ENCODE assay signal across 1 cellular context in genomic region chr19:6802336-6803035, GRCh38.
A peak's percentile ranks its signal among the peaks of the same experiment; 100 is the strongest.
TF ChIP-seq lines count a peak whose summit lies in the region.

No MANE protein-coding gene starts in this region.

TF ChIP-seq in GM12878, 131 proteins besides CTCF, POLR2A, EP300 and RAD21 (continued from another document):
- TF ChIP-seq, protein P1, sequence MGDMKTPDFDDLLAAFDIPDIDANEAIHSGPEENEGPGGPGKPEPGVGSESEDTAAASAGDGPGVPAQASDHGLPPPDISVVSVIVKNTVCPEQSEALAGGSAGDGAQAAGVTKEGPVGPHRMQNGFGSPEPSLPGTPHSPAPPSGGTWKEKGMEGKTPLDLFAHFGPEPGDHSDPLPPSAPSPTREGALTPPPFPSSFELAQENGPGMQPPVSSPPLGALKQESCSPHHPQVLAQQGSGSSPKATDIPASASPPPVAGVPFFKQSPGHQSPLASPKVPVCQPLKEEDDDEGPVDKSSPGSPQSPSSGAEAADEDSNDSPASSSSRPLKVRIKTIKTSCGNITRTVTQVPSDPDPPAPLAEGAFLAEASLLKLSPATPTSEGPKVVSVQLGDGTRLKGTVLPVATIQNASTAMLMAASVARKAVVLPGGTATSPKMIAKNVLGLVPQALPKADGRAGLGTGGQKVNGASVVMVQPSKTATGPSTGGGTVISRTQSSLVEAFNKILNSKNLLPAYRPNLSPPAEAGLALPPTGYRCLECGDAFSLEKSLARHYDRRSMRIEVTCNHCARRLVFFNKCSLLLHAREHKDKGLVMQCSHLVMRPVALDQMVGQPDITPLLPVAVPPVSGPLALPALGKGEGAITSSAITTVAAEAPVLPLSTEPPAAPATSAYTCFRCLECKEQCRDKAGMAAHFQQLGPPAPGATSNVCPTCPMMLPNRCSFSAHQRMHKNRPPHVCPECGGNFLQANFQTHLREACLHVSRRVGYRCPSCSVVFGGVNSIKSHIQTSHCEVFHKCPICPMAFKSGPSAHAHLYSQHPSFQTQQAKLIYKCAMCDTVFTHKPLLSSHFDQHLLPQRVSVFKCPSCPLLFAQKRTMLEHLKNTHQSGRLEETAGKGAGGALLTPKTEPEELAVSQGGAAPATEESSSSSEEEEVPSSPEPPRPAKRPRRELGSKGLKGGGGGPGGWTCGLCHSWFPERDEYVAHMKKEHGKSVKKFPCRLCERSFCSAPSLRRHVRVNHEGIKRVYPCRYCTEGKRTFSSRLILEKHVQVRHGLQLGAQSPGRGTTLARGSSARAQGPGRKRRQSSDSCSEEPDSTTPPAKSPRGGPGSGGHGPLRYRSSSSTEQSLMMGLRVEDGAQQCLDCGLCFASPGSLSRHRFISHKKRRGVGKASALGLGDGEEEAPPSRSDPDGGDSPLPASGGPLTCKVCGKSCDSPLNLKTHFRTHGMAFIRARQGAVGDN (IDR thresholded peaks at IDR 0.05), result peak; percentile 25; the same call in 1 of the 2 replicates
- TF ChIP-seq DPF2 (IDR thresholded peaks at IDR 0.05), result 0 out of 2 replicates have a peak, but pooled peaks have one; percentile 7
- TF ChIP-seq SMAD1 (IDR thresholded peaks at IDR 0.05; ENCODE audit: low read depth, partially characterized antibody), result no peak
- no peak for TF ChIP-seq TARDBP (IDR thresholded peaks at IDR 0.05; ENCODE audit: borderline replicate concordance)
- 0 out of 2 replicates have a peak, but pooled peaks have one; percentile 18 for TF ChIP-seq CBFB (IDR thresholded peaks at IDR 0.05; ENCODE audit: low read depth)
- TF ChIP-seq NR2C2 (IDR thresholded peaks at IDR 0.05; ENCODE audit: borderline replicate concordance, control insufficient read depth, insufficient read length, low read depth), result no peak
- TF ChIP-seq, protein P2, sequence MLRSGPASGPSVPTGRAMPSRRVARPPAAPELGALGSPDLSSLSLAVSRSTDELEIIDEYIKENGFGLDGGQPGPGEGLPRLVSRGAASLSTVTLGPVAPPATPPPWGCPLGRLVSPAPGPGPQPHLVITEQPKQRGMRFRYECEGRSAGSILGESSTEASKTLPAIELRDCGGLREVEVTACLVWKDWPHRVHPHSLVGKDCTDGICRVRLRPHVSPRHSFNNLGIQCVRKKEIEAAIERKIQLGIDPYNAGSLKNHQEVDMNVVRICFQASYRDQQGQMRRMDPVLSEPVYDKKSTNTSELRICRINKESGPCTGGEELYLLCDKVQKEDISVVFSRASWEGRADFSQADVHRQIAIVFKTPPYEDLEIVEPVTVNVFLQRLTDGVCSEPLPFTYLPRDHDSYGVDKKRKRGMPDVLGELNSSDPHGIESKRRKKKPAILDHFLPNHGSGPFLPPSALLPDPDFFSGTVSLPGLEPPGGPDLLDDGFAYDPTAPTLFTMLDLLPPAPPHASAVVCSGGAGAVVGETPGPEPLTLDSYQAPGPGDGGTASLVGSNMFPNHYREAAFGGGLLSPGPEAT (IDR thresholded peaks at IDR 0.05; ENCODE audit: low read depth), result no peak
- TF ChIP-seq CREB1 (IDR thresholded peaks at IDR 0.05; ENCODE audit: low read depth), result peak; percentile 41; the same call in 1 of the 2 replicates
- 0 out of 2 replicates have a peak, but pooled peaks have one; percentile 13 for TF ChIP-seq EED (IDR thresholded peaks at IDR 0.05; ENCODE audit: low read depth)
- no peak for TF ChIP-seq PAX8 (IDR thresholded peaks at IDR 0.05)
- TF ChIP-seq RUNX3 (IDR thresholded peaks at IDR 0.05; ENCODE audit: low read length), result peak; percentile 80
- TF ChIP-seq JUNB (IDR thresholded peaks at IDR 0.05), result peak; percentile 15; the same call in 1 of the 2 replicates
- 0 out of 2 replicates have a peak, but pooled peaks have one; percentile 23 for TF ChIP-seq LARP7 (IDR thresholded peaks at IDR 0.05)
- no peak for TF ChIP-seq KDM1A (IDR thresholded peaks at IDR 0.05; ENCODE audit: borderline replicate concordance)
- TF ChIP-seq CHD1 (IDR thresholded peaks at IDR 0.05; ENCODE audit: low read depth, low read length), result no peak
- TF ChIP-seq PAX5 (IDR thresholded peaks at IDR 0.05; ENCODE audit: borderline replicate concordance, low read depth, low read length), result 0 out of 2 replicates have a peak, but pooled peaks have one; percentile 30
- peak; percentile 77 for TF ChIP-seq NR2F1 (conservative IDR thresholded peaks at IDR 0.05)
- TF ChIP-seq POU2F2 (IDR thresholded peaks at IDR 0.05; ENCODE audit: borderline replicate concordance, low read depth, low read length), result peak; percentile 69; the same call in 1 of the 3 replicates
- TF ChIP-seq SMARCA5 (IDR thresholded peaks at IDR 0.05), result no peak; the same call in 1 of the 2 replicates
- TF ChIP-seq MTA3 (IDR thresholded peaks at IDR 0.05; ENCODE audit: borderline replicate concordance, low read length), result peak; percentile 75; the same call in 1 of the 2 replicates
- TF ChIP-seq POLR2AphosphoS5 (IDR thresholded peaks at IDR 0.05; ENCODE audit: low read length), result peak; percentile 77
